In genomic region chr4:98976716-98977115, GRCh38 we compare ENCODE assay signal across 25 cellular contexts. TPM values are rescaled to one million over a fixed set of nuclear protein-coding genes. Genes with fewer than 3 reads are reported as not detected.
DNase-seq lines count a peak whose midpoint lies in the region; ATAC-seq and TF ChIP-seq lines count a peak whose summit lies in the region.
"Had no signal": no experiment of that assay in that cellular context is flagged by ENCODE, and none has a peak within 500 bp of the region (broad histone marks: within the 10 kb centered on the region; RNA-seq: fewer than 3 reads in every experiment).

No MANE protein-coding gene starts in this region.

- intact Hi-C loops in Right ventricle myocardium inferior (cut with DNase I): no loop called here

- H3K27ac ChIP-seq in epithelial cell of prostate: peak overlapping the region; percentile 23
- H3K27ac ChIP-seq: 22Rv1, dorsolateral prefrontal cortex, gastroesophageal sphincter, right atrium auricular region, upper lobe of left lung had no signal

- DNase-seq in NCI-H2029 (lab: John Stamatoyannopoulos, UW) (peak; percentile 2), NCI-H2029 treated with DMSO at 0.1 percent for 48 hours (lab: John Stamatoyannopoulos, UW) (no peak), amniotic epithelial cell (ENCODE audit: low read depth) (peak; percentile 41), epithelial cell of prostate (ENCODE audit: low read depth, low spot score) (no peak), retinal pigment epithelial cell (ENCODE audit: low read depth) (peak; percentile 5), Right ventricle myocardium inferior (ENCODE audit: missing footprints) (no peak), NCI-H2107 (lab: John Stamatoyannopoulos, UW) (no peak), Kasumi-1 (lab: John Stamatoyannopoulos, UW) (no peak)
- DNase-seq: activated CD4-positive, alpha-beta T cell treated with anti-CD3 and anti-CD28 coated beads, Interleukin-2, amount 50 U/mL, for 4 hours; activated effector memory CD4-positive, alpha-beta T cell treated with anti-CD3 and anti-CD28 coated beads, Interleukin-2, amount 50 U/mL, for 16 hours; activated naive CD8-positive, alpha-beta T cell treated with anti-CD3 and anti-CD28 coated beads, Interleukin-2, amount 50 U/mL, for 24 hours; caudate nucleus; dorsolateral prefrontal cortex; kidney glomerular epithelial cell; mesenchymal stem cell; naive thymus-derived CD4-positive, alpha-beta T cell; NCI-H1092; NCI-H1930; NCI-H446 treated with DMSO at 0.1 percent for 48 hours; T-helper 9 cell; upper lobe of left lung had no signal

- H3K4me3 ChIP-seq in retinal pigment epithelial cell (ENCODE audit: low read length): no peak overlapping the region
- H3K4me3 ChIP-seq: dorsolateral prefrontal cortex, gastroesophageal sphincter, right atrium auricular region, upper lobe of left lung had no signal

- TF ChIP-seq CTCF in retinal pigment epithelial cell (conservative IDR thresholded peaks at IDR 0.05; ENCODE audit: low read depth, low read length): no peak

- no peak for ATAC-seq in Right ventricle myocardium inferior
- ATAC-seq: activated naive CD8-positive, alpha-beta T cell treated with anti-CD3 and anti-CD28 coated beads, Interleukin-2, amount 50 U/mL, for 24 hours; gastroesophageal sphincter; naive thymus-derived CD4-positive, alpha-beta T cell; WTC11 had no signal

RNA-seq across cellular contexts. Expression of gene METAP1, which starts 18.8 kb away (rescaled TPM):
- total RNA-seq in Right ventricle myocardium inferior: 67.4 TPM

RNA-seq across cellular contexts. Expression of gene EIF4E, which starts 47.8 kb away (rescaled TPM):
- 50.7 TPM for total RNA-seq in Right ventricle myocardium inferior

Comparison
In these comparisons a context has a peak if more than half of its experiments do, and no peak if none do; other contexts are left out.
1. DNase-seq: peak in NCI-H2029 (single experiment), amniotic epithelial cell (single experiment) and retinal pigment epithelial cell (single experiment); none in NCI-H2029 treated with DMSO at 0.1 percent for 48 hours (single experiment), epithelial cell of prostate (single experiment), Right ventricle myocardium inferior (single experiment), NCI-H2107 (single experiment) and Kasumi-1 (0 of 2).